24 cellular contexts compared by ENCODE assay signal in genomic region chr6:87350516-87350915, GRCh38. TPM values are rescaled to one million over a fixed set of nuclear protein-coding genes. Genes with fewer than 3 reads are reported as not detected.
DNase-seq lines count a peak whose midpoint lies in the region; ATAC-seq and TF ChIP-seq lines count a peak whose summit lies in the region.
"Had no signal": no experiment of that assay in that cellular context is flagged by ENCODE, and none has a peak within 500 bp of the region (broad histone marks: within the 10 kb centered on the region; RNA-seq: fewer than 3 reads in every experiment).

No MANE protein-coding gene starts in this region.

- no peak for TF ChIP-seq CTCF in foreskin keratinocyte (conservative IDR thresholded peaks at IDR 0.05)

- H3K27me3 ChIP-seq in foreskin keratinocyte, result no peaks in the 10 kb centered on the region
- H3K27me3 ChIP-seq: Peyer's patch had no signal

- ATAC-seq in foreskin keratinocyte (peak; percentile 18), HG03565 (IDR thresholded peaks at IDR 0.05; ENCODE audit: unreplicated experiment) (no peak)
- ATAC-seq: CD8-positive, alpha-beta T cell; K562 had no signal

- DNase-seq in GM03348 (ENCODE audit: low spot score) (peak; percentile 24), LHCN-M2 (ENCODE audit: low read depth) (peak; percentile 24), foreskin keratinocyte (no peak), stromal cell of bone marrow (ENCODE audit: low read depth) (peak; percentile 6), DMS53 treated with DMSO at 0.1 percent for 48 hours (lab: John Stamatoyannopoulos, UW; ENCODE audit: unreplicated experiment) (no peak)
- no peak for DNase-seq in stimulated activated CD4-positive, alpha-beta T cell treated with anti-CD3 and anti-CD28 coated beads, Interleukin-2, amount 100 ng/mL, for 48 hours
- DNase-seq: ACHN; AML-193; C1 segment of cervical spinal cord; CD8-positive, alpha-beta T cell; MM.1S; NCI-H1092 treated with DMSO at 0.1 percent for 48 hours; NCI-H1436 treated with DMSO at 0.1 percent for 48 hours; NCI-H1930; NCI-H2171; NCI-H345; NCI-H524; NCI-H774; Peyer's patch had no signal

- no peaks in the 10 kb centered on the region for H3K4me1 ChIP-seq in foreskin keratinocyte
- H3K4me1 ChIP-seq: Peyer's patch had no signal

- no peak overlapping the region for H3K27ac ChIP-seq in foreskin keratinocyte
- H3K27ac ChIP-seq: Peyer's patch had no signal

RNA-seq across cellular contexts. Expression of gene C6orf163, which starts 5.9 kb away (rescaled TPM):
- total RNA-seq in LHCN-M2 (2014; rRNA removed), result 0.46 TPM in 1 of 2 replicates, not detected in the other
- polyA plus RNA-seq in LHCN-M2 (2012), result 0.19 TPM
- 0.78 and 0.92 TPM in 2 replicates for total RNA-seq in foreskin keratinocyte
- polyA plus RNA-seq in foreskin keratinocyte, result 0.54 and 0.69 TPM in 2 replicates

RNA-seq across cellular contexts. Expression of gene GJB7, which starts 21.4 kb away (rescaled TPM):
- total RNA-seq in LHCN-M2 (2014; rRNA removed) (not detected in 2 replicates), foreskin keratinocyte (not detected in 2 replicates)
- not detected for polyA plus RNA-seq in LHCN-M2 (2012)
- not detected in 2 replicates for polyA plus RNA-seq in foreskin keratinocyte
- total RNA-seq: CD8-positive, alpha-beta T cell; G401; OCI-LY7; Peyer's patch had no signal

RNA-seq across cellular contexts. Expression of gene SMIM8, which starts 28.1 kb away (rescaled TPM):
- total RNA-seq in LHCN-M2 (2014; rRNA removed) (2.1 and 3.4 TPM in 2 replicates), foreskin keratinocyte (3.5 and 3.9 TPM in 2 replicates)
- polyA plus RNA-seq in LHCN-M2 (2012), result 2.4 TPM
- 4.1 and 4.3 TPM in 2 replicates for polyA plus RNA-seq in foreskin keratinocyte

RNA-seq across cellular contexts. Expression of gene CFAP206, which starts 57.3 kb away (rescaled TPM):
- total RNA-seq in LHCN-M2 (2014; rRNA removed) (0.23 and 0.32 TPM in 2 replicates), foreskin keratinocyte (0.17 and 0.18 TPM in 2 replicates)
- 0.07 TPM for polyA plus RNA-seq in LHCN-M2 (2012)
- 0.10 and 0.11 TPM in 2 replicates for polyA plus RNA-seq in foreskin keratinocyte
- total RNA-seq: CD8-positive, alpha-beta T cell; H1; Peyer's patch had no signal
- polyA plus RNA-seq: H1 had no signal

Comparison
In these comparisons a context has a peak if more than half of its experiments do, and no peak if none do; other contexts are left out.
1. DNase-seq: peak in GM03348 (single experiment), LHCN-M2 (single experiment) and stromal cell of bone marrow (single experiment); none in foreskin keratinocyte (0 of 2), stimulated activated CD4-positive, alpha-beta T cell treated with anti-CD3 and anti-CD28 coated beads, Interleukin-2, amount 100 ng/mL, for 48 hours (0 of 2) and DMS53 treated with DMSO at 0.1 percent for 48 hours (single experiment).